8 cellular contexts compared by ENCODE assay signal in the genomic region with DNA sequence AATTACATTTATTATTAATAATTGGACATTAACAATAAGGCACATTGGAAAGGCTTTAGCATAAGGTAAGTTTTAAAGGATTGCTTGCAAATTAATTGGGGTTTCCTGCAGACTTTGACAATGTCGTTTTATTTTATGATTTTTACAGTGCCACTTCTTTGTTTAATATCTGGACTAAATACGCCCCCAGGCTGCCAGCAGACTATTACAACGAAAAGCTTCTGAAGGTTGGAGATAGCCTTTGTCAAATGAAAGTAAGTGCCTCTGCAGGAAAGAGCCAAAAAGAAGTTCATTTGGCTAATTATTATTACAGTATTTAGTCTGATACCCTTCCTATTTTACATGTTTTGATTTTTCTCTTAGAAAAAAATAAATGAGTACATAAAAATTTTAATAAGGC. TPM values are rescaled to one million over a fixed set of nuclear protein-coding genes. Genes with fewer than 3 reads are reported as not detected.
DNase-seq lines count a peak whose midpoint lies in the region; ATAC-seq, FAIRE-seq and TF ChIP-seq lines count a peak whose summit lies in the region.

No MANE protein-coding gene starts in this region.

- in situ Hi-C loops in K562 (cut with MboI): loop anchor here (25.0 kb wide), 1 partner anchor 888 kb away; no protein-coding TSS in a partner anchor

- no TSS peak for BruUV-seq in K562 (replicated peaks; lab: Mats Ljungman, UMichigan)

- FAIRE-seq in K562 (lab: Jason Lieb, UNC) (no peak), D721Med (lab: Jason Lieb, UNC) (no peak)

- DNase-seq in Karpas-422: peak; percentile 52
- DNase-seq in K562 (ENCODE audit: extremely low read depth in 1 of 4, low spot score in 3 of 4): no peak
- no peak for DNase-seq in neuronal stem cell (ENCODE audit: low spot score)
- no peak for DNase-seq in stimulated activated CD4-positive, alpha-beta T cell treated with anti-CD3 and anti-CD28 coated beads, Interleukin-4, amount 100 ng/mL, for 24 hours
- no peak for DNase-seq in D721Med (ENCODE audit: insufficient read length, low spot score)
- DNase-seq in mesendoderm: no peak
- no peak for DNase-seq in omental fat pad (ENCODE audit: low spot score)

- CTCF ChIA-PET in K562 (lab: Yijun Ruan, JAX; ENCODE audit: low intra/inter-chr PET ratio): no interaction called here

- H3K23ac ChIP-seq in neuronal stem cell (ENCODE audit: low read depth, low read length, poor library complexity) (no peak overlapping the region), mesendoderm (ENCODE audit: low read length) (no peak overlapping the region)

- no peak overlapping the region for H4K5ac ChIP-seq in mesendoderm (ENCODE audit: low read length)

- H3K4me2 ChIP-seq in Karpas-422 (ENCODE audit: low read depth, low read length, poor library complexity, severe bottlenecking) (peak overlapping the region; percentile 29), K562 (ENCODE audit: insufficient read depth, low read length) (no peak overlapping the region), neuronal stem cell (ENCODE audit: insufficient read depth, low read length, poor library complexity, severe bottlenecking) (no peak overlapping the region), mesendoderm (ENCODE audit: low read length) (no peak overlapping the region)

- H3K79me2 ChIP-seq in Karpas-422 (ENCODE audit: low read length) (no peaks in the 10 kb centered on the region), K562 (ENCODE audit: control insufficient read depth, insufficient read depth, low read length) (no peaks in the 10 kb centered on the region), mesendoderm (ENCODE audit: control insufficient read depth, insufficient read depth, low read length) (no peaks in the 10 kb centered on the region)

- H2AK5ac ChIP-seq in neuronal stem cell (ENCODE audit: low read depth, low read length): no peak overlapping the region
- H2AK5ac ChIP-seq in mesendoderm (ENCODE audit: low read length): no peak overlapping the region

- H3K79me1 ChIP-seq in neuronal stem cell (ENCODE audit: low read depth, low read length) (no peaks in the 10 kb centered on the region), mesendoderm (ENCODE audit: low read length) (no peaks in the 10 kb centered on the region)

- no peaks in the 10 kb centered on the region for H3K9me3 ChIP-seq in Karpas-422 (ENCODE audit: low read length)
- H3K9me3 ChIP-seq in K562 (replicated peaks; ENCODE audit: control insufficient read depth, insufficient read depth, low read depth, low read length): no peaks in the 10 kb centered on the region
- H3K9me3 ChIP-seq in neuronal stem cell (replicated peaks in 1 of 2; ENCODE audit: control insufficient read depth in 2 of 2, insufficient read depth in 1 of 2, low read depth in 1 of 2, low read length in 2 of 2): no peaks in the 10 kb centered on the region

- H3K4ac ChIP-seq in neuronal stem cell (ENCODE audit: low read length) (no peak overlapping the region), mesendoderm (ENCODE audit: low read depth, low read length) (no peak overlapping the region)

- intact Hi-C loops in K562 (cut with micrococcal nuclease): loop anchor here (5.0 kb wide), 1 partner anchor 98 kb away; the partner anchor contains the start of gene CDK17

- TF ChIP-seq POLR2A in K562 (conservative IDR thresholded peaks at IDR 0.05): no peak

- H4K20me1 ChIP-seq in Karpas-422 (ENCODE audit: insufficient read depth, low read depth, low read length): no peaks in the 10 kb centered on the region
- H4K20me1 ChIP-seq in K562 (replicated peaks; ENCODE audit: control insufficient read depth, insufficient read depth, low read length): no peaks in the 10 kb centered on the region

- H3K27ac ChIP-seq in Karpas-422 (ENCODE audit: low read length) (no peak overlapping the region), K562 (ENCODE audit: extremely low read depth, low read depth, low read length) (no peak overlapping the region), neuronal stem cell (replicated peaks; ENCODE audit: low read length) (no peak overlapping the region), mesendoderm (ENCODE audit: low read depth, low read length) (no peak overlapping the region)

- H3K27me3 ChIP-seq in Karpas-422 (ENCODE audit: low read length): no peaks in the 10 kb centered on the region
- no peaks in the 10 kb centered on the region for H3K27me3 ChIP-seq in K562 (ENCODE audit: control insufficient read depth in 2 of 2, insufficient read depth in 2 of 2, low read length in 2 of 2)
- H3K27me3 ChIP-seq in neuronal stem cell (ENCODE audit: control insufficient read depth in 3 of 3, insufficient read depth in 3 of 3, low read depth in 1 of 3, low read length in 3 of 3): no peaks in the 10 kb centered on the region
- no peaks in the 10 kb centered on the region for H3K27me3 ChIP-seq in mesendoderm (ENCODE audit: insufficient read depth, low read length, poor library complexity)

- H3K9me2 ChIP-seq in Karpas-422 (replicated peaks; ENCODE audit: insufficient read depth, low read length): no peaks in the 10 kb centered on the region

- POLR2A ChIA-PET in K562 (lab: Yijun Ruan, JAX): interaction anchor here (0.6 kb wide), 1 partner anchor 90 kb away, joined by 3 read pairs; no protein-coding TSS in a partner anchor

- H3K4me1 ChIP-seq in Karpas-422 (ENCODE audit: low read length) (peaks cover 7% of the 10 kb centered on the region), K562 (replicated peaks in 1 of 2; ENCODE audit: control insufficient read depth in 2 of 2, insufficient read depth in 2 of 2, low read length in 2 of 2) (peaks cover 5 to 21% of the 10 kb centered on the region in 2 experiments; a peak in 4 of 5 replicates), neuronal stem cell (ENCODE audit: control insufficient read depth in 2 of 2, insufficient read depth in 1 of 2, low read depth in 1 of 2, low read length in 2 of 2) (peaks cover 0 to 2% of the 10 kb centered on the region in 2 donors), mesendoderm (ENCODE audit: control insufficient read depth, low read depth, low read length) (peaks cover 4% of the 10 kb centered on the region)

- no peak overlapping the region for H2BK12ac ChIP-seq in neuronal stem cell (ENCODE audit: low read length)

- no peaks in the 10 kb centered on the region for H3K36me3 ChIP-seq in Karpas-422 (ENCODE audit: insufficient read depth, low read length)
- H3K36me3 ChIP-seq in K562 (ENCODE audit: control insufficient read depth, insufficient read depth, low read length): no peaks in the 10 kb centered on the region; the same call in 2 of the 3 replicates
- H3K36me3 ChIP-seq in neuronal stem cell (replicated peaks in 1 of 2; ENCODE audit: control insufficient read depth in 2 of 2, insufficient read depth in 2 of 2, low read length in 2 of 2): no peaks in the 10 kb centered on the region
- no peaks in the 10 kb centered on the region for H3K36me3 ChIP-seq in mesendoderm (ENCODE audit: control insufficient read depth, insufficient read depth, low read length)

- H3K9ac ChIP-seq in Karpas-422 (ENCODE audit: low read length) (no peak overlapping the region), K562 (ENCODE audit: insufficient read depth in 1 of 2, low read depth in 2 of 2, low read length in 2 of 2) (no peak overlapping the region), neuronal stem cell (ENCODE audit: low read depth, low read length, poor library complexity) (no peak overlapping the region), mesendoderm (ENCODE audit: low read length) (no peak overlapping the region)

- H4K91ac ChIP-seq in neuronal stem cell (ENCODE audit: low read depth, low read length, poor library complexity): no peak overlapping the region

- H2BK5ac ChIP-seq in neuronal stem cell (ENCODE audit: low read length) (no peak overlapping the region), mesendoderm (ENCODE audit: low read length) (no peak overlapping the region)

- no peak; a peak in 1 of 4 replicates for TF ChIP-seq RAD21 in K562 (CRISPR knock-in tag; conservative IDR thresholded peaks at IDR 0.05 in 1 of 2, IDR thresholded peaks at IDR 0.05 in 1 of 2)

- no peaks in the 10 kb centered on the region for H3K9me1 ChIP-seq in K562 (ENCODE audit: control insufficient read depth, insufficient read depth, low read length)

- ATAC-seq in GM18861 (IDR thresholded peaks at IDR 0.05; ENCODE audit: unreplicated experiment): peak; percentile 29
- ATAC-seq in K562: no peak
- ATAC-seq in omental fat pad (ENCODE audit: low FRiP score): no peak

- H3K18ac ChIP-seq in neuronal stem cell (ENCODE audit: low read length) (no peak overlapping the region), mesendoderm (ENCODE audit: low read length) (no peak overlapping the region)

- no peak overlapping the region for H3K14ac ChIP-seq in neuronal stem cell (ENCODE audit: low read length)

- H3K56ac ChIP-seq in mesendoderm (ENCODE audit: low read length): no peak overlapping the region

- peak in 1 of 3 experiments; percentile 26; a peak in 2 of 6 replicates for TF ChIP-seq CTCF in K562 (IDR thresholded peaks at IDR 0.05 in 2 of 3, conservative IDR thresholded peaks at IDR 0.05 in 1 of 3; ENCODE audit: insufficient read depth in 2 of 3, low read depth in 1 of 3, low read length in 3 of 3)
- no peak for TF ChIP-seq CTCF in D721Med (IDR thresholded peaks at IDR 0.05; ENCODE audit: insufficient read depth, missing control alignments)
- TF ChIP-seq CTCF in omental fat pad (IDR thresholded peaks at IDR 0.05): no peak

- H4K8ac ChIP-seq in neuronal stem cell (ENCODE audit: low read depth, low read length): no peak overlapping the region
- no peak overlapping the region for H4K8ac ChIP-seq in mesendoderm (ENCODE audit: low read depth, low read length)

- H3K4me3 ChIP-seq in Karpas-422 (ENCODE audit: low read length): no peak overlapping the region
- H3K4me3 ChIP-seq in K562: no peak overlapping the region
- H3K4me3 ChIP-seq in neuronal stem cell (ENCODE audit: low read length in 2 of 2): no peak overlapping the region
- no peak overlapping the region for H3K4me3 ChIP-seq in mesendoderm (ENCODE audit: low read length)

- H2BK120ac ChIP-seq in neuronal stem cell (ENCODE audit: low read depth, low read length) (no peak overlapping the region), mesendoderm (ENCODE audit: low read depth, low read length) (no peak overlapping the region)

- H2AFZ ChIP-seq in Karpas-422 (ENCODE audit: low read length): peak overlapping the region; percentile 41; the same call in 1 of the 2 replicates
- peak overlapping the region; percentile 86 for H2AFZ ChIP-seq in K562 (ENCODE audit: low read depth, low read length)
- peak overlapping the region; percentile 69 for H2AFZ ChIP-seq in neuronal stem cell (ENCODE audit: low read length)

- H2BK15ac ChIP-seq in neuronal stem cell (ENCODE audit: low read length) (no peak overlapping the region), mesendoderm (replicated peaks; ENCODE audit: low read depth) (no peak overlapping the region)

- 38% methylated on average over 3 of the region's 3 CpGs for WGBS in K562 (ENCODE audit: insufficient coverage, low coverage, missing lambda C conversion rate)
- WGBS in neuronal stem cell (ENCODE audit: extremely low coverage in 2 of 2, insufficient read length in 2 of 2, insufficient replicate concordance in 1 of 2), 2 donors: no CpG with 5 or more reads among the region's 3 CpGs
- WGBS in mesendoderm (ENCODE audit: extremely low coverage, insufficient coverage, low lambda C conversion rate): no CpG with 5 or more reads among the region's 3 CpGs

- no peak for TF ChIP-seq EP300 in K562 (IDR thresholded peaks at IDR 0.05; ENCODE audit: low read length)

RNA-seq across cellular contexts. Expression of gene CFAP54, which starts 11.3 kb away (rescaled TPM):
- total RNA-seq in Karpas-422 (2014; rRNA removed; shearing (Covaris generic); ENCODE audit: low replicate concordance): not detected in 2 replicates
- not detected in 2 replicates for total RNA-seq in K562 (2011; cell fraction: chromatin; rRNA removed; ENCODE audit: low replicate concordance)
- total RNA-seq in K562 (2011; cell fraction: nucleolus; rRNA removed): not detected in 2 replicates
- not detected in 2 replicates for total RNA-seq in K562 (2011; cell fraction: nucleoplasm; rRNA removed)
- total RNA-seq in K562 (2014; rRNA removed) (0.23 TPM in 1 of 2 replicates, not detected in the other), K562 (2014; rRNA removed; fragmentation: Illumina TruSeq; extraction: Trizol) (0.15 TPM in 1 of 2 replicates, not detected in the other), K562 (2015; rRNA removed; fragmentation: Illumina TruSeq; extraction: Trizol) (0.07 TPM in 1 of 2 replicates, not detected in the other), K562 (2021) (0.09 and 0.11 TPM in 2 replicates), omental fat pad (1 to 10 TPM in 2 of 4 donors, under 1 TPM in 2; 0.60 to 2.2 (median 1.0) TPM)
- polyA plus RNA-seq in K562 (2011; rRNA removed) (not detected in 2 replicates), K562 (2014; fragmentation: Illumina TruSeq; extraction: Trizol) (0.18 TPM in 1 of 2 replicates, not detected in the other), K562 (2014; fragmentation: Nextera tagmentation; extraction: Ambion mirVana) (under 1 TPM; 0.03 to 0.08 TPM), K562 (2014; rRNA removed) (not detected in 2 replicates)
- polyA plus RNA-seq in K562 (2011; cell fraction: cytosol; rRNA removed): 0.06 TPM in 1 of 2 replicates, not detected in the other
- 0.09 TPM in 1 of 2 replicates, not detected in the other for polyA plus RNA-seq in K562 (2011; cell fraction: nucleus; rRNA removed)
- 0.05 and 0.12 TPM in 2 replicates for polyA plus RNA-seq in K562 (2012)
- polyA minus RNA-seq in K562 (2011; rRNA and poly(A)+ RNA removed): 0.07 TPM in 1 of 2 replicates, not detected in the other
- not detected in 2 replicates for polyA minus RNA-seq in K562 (2011; cell fraction: cytosol; rRNA and poly(A)+ RNA removed)
- 0.13 TPM in 1 of 2 replicates, not detected in the other for polyA minus RNA-seq in K562 (2011; cell fraction: nucleus; rRNA and poly(A)+ RNA removed)
- polyA plus RNA-seq in neuronal stem cell (2013, experiment 1 of 2): 1.1 TPM
- polyA plus RNA-seq in neuronal stem cell (2013, experiment 2 of 2): 0.90 TPM
- polyA plus RNA-seq in mesendoderm (2013, experiment 1 of 2): 0.10 TPM
- polyA plus RNA-seq in mesendoderm (2013, experiment 2 of 2): 0.15 TPM
